26 cellular contexts compared by ENCODE assay signal in the genomic region with DNA sequence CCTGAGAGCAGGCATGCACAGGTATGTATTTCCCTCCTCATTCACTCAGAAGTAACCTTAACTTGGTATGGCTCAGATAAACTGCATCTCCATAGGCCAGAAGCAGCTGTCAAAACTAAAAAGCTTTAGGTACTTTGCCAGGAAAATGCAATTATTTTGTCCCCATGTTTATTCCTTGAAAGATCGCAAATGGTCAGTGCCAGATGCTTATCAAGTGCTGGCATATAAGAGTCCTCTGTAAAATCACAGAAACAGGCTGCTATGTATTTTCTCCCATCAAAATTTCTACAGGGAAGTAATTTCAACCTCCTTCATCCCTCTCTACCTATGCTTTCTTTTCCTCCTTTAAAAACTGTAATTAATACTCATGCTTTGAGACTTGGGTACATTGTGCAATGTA. TPM values are rescaled to one million over a fixed set of nuclear protein-coding genes. Genes with fewer than 3 reads are reported as not detected.
"Had no signal": no experiment of that assay in that cellular context is flagged by ENCODE, and none has a peak within 500 bp of the region (broad histone marks: within the 10 kb centered on the region; RNA-seq: fewer than 3 reads in every experiment).

No MANE protein-coding gene starts in this region.

- H3K27ac Mint-ChIP-seq: memory B cell; naive thymus-derived CD4-positive, alpha-beta T cell; nephron; neural progenitor cell; stimulated activated effector memory CD8-positive, alpha-beta T cell treated with anti-CD3 and anti-CD28 coated beads, Interleukin-12 subunit alpha, Interleukin-12 subunit beta, amount 100 ng/mL, for 72 hours had no signal

- DNase-seq: cortex of kidney; effector CD4-positive, alpha-beta T cell; foreskin fibroblast; gastrocnemius medialis; head of caudate nucleus; left ventricle myocardium superior; midbrain; naive thymus-derived CD4-positive, alpha-beta T cell; posterior cingulate gyrus; psoas muscle; right cardiac atrium; sigmoid colon; stimulated activated CD4-positive, alpha-beta T cell treated with anti-CD3 and anti-CD28 coated beads, Interleukin-2, amount 100 ng/mL, for 24 hours; stimulated activated CD4-positive, alpha-beta T cell treated with anti-CD3 and anti-CD28 coated beads, Interleukin-4, amount 100 ng/mL, for 24 hours; stimulated activated naive CD4-positive, alpha-beta T cell treated with Interleukin-2 at 50 U/mL for 16 hours; stomach; tibial artery had no signal

- H3K4me3 Mint-ChIP-seq: memory B cell; naive thymus-derived CD4-positive, alpha-beta T cell; nephron; neural progenitor cell; stimulated activated effector memory CD8-positive, alpha-beta T cell treated with anti-CD3 and anti-CD28 coated beads, Interleukin-12 subunit alpha, Interleukin-12 subunit beta, amount 100 ng/mL, for 72 hours had no signal

- H3K4me1 Mint-ChIP-seq: memory B cell; naive thymus-derived CD4-positive, alpha-beta T cell; stimulated activated effector memory CD8-positive, alpha-beta T cell treated with anti-CD3 and anti-CD28 coated beads, Interleukin-12 subunit alpha, Interleukin-12 subunit beta, amount 100 ng/mL, for 72 hours had no signal

- H3K4me2 ChIP-seq: neural progenitor cell had no signal

- H3K4me3 ChIP-seq: gastrocnemius medialis, lung, neural progenitor cell, psoas muscle, sigmoid colon, stomach, tibial artery, upper lobe of left lung had no signal

- H3K9me3 Mint-ChIP-seq: nephron; neural progenitor cell; stimulated activated effector memory CD8-positive, alpha-beta T cell treated with anti-CD3 and anti-CD28 coated beads, Interleukin-12 subunit alpha, Interleukin-12 subunit beta, amount 100 ng/mL, for 72 hours had no signal

- H3K36me3 ChIP-seq: gastrocnemius medialis, neural progenitor cell, sigmoid colon, stomach, tibial artery, upper lobe of left lung had no signal

- H3K27ac ChIP-seq: gastrocnemius medialis, neural progenitor cell, psoas muscle, sigmoid colon, stomach, tibial artery, upper lobe of left lung had no signal

- H3K27me3 ChIP-seq: gastrocnemius medialis, sigmoid colon, stomach, tibial artery, upper lobe of left lung had no signal

- H3K9me3 ChIP-seq: gastrocnemius medialis, psoas muscle, sigmoid colon, stomach, tibial artery, upper lobe of left lung had no signal

- H3K36me3 Mint-ChIP-seq: memory B cell; naive thymus-derived CD4-positive, alpha-beta T cell; neural progenitor cell; stimulated activated effector memory CD8-positive, alpha-beta T cell treated with anti-CD3 and anti-CD28 coated beads, Interleukin-12 subunit alpha, Interleukin-12 subunit beta, amount 100 ng/mL, for 72 hours had no signal

- ATAC-seq: esophagus mucosa; gastrocnemius medialis; left ventricle myocardium superior; naive thymus-derived CD4-positive, alpha-beta T cell; psoas muscle; stimulated activated effector memory CD8-positive, alpha-beta T cell treated with anti-CD3 and anti-CD28 coated beads, Interleukin-12 subunit alpha, Interleukin-12 subunit beta, amount 100 ng/mL, for 72 hours had no signal

- H3K4me1 ChIP-seq: gastrocnemius medialis, neural progenitor cell, psoas muscle, sigmoid colon, stomach, tibial artery had no signal

- H3K9ac ChIP-seq: neural progenitor cell had no signal

- H2AFZ ChIP-seq: neural progenitor cell had no signal

RNA-seq across cellular contexts. Expression of a gene that starts 12.7 kb away (rescaled TPM):
- total RNA-seq: glomerular endothelial cell; naive thymus-derived CD4-positive, alpha-beta T cell had no signal
- polyA plus RNA-seq: naive thymus-derived CD4-positive, alpha-beta T cell had no signal

RNA-seq across cellular contexts. Expression of a gene that starts 52.9 kb away (rescaled TPM):
- total RNA-seq: dermis microvascular lymphatic vessel endothelial cell; naive thymus-derived CD4-positive, alpha-beta T cell had no signal
- polyA plus RNA-seq: naive thymus-derived CD4-positive, alpha-beta T cell; right cardiac atrium had no signal
